Comparison of ENCODE assay signal across 1 cellular context in the genomic region with DNA sequence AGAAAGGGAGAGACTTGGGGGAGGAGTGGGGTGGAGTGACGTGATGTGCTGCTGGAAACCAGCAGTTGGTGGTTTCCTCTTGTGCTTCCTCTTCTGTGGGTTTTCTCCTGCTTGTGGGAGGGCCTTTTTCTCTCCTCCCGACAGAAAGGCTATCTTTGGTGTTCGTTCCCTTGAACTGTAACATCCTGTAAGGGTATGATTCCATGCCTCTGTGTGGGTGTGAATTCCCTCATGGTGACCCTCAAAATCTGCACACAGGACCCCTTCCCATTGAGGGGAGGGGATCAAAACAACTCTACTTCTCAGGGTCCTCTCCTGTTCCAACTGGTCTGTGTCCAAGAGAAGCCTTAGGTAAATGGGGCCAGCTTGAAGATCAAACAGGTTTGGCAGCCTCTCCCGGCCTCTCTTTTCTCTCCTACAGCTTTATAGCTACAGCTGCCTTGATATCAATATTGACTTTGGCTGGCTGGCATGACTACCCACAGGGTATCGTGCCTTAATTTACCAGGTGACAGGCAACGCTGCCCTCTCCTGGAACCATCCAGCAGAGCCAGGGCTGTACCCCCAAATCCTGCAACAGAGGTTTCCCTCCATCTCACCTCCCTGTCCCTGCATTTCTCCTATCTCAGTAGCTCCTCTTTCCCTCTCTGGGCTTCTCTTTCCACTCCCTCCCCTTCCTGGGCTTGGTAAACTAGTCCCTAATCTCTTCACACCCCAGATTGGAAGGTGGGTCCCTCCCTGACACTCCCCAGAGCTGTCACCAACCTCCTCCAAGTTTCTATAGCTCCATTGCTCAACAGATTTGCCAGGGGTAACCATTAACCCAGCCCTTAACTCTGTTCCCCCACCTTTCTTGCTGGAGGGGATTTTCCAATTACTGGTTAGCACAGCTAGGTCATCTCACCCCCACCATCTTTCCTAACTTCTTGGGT.
TF ChIP-seq lines count a peak whose summit lies in the region.

No MANE protein-coding gene starts in this region.

TF ChIP-seq in HepG2, 621 proteins besides CTCF, POLR2A, EP300 and RAD21 (continued from another document and continues in another):
- TF ChIP-seq, protein P1, sequence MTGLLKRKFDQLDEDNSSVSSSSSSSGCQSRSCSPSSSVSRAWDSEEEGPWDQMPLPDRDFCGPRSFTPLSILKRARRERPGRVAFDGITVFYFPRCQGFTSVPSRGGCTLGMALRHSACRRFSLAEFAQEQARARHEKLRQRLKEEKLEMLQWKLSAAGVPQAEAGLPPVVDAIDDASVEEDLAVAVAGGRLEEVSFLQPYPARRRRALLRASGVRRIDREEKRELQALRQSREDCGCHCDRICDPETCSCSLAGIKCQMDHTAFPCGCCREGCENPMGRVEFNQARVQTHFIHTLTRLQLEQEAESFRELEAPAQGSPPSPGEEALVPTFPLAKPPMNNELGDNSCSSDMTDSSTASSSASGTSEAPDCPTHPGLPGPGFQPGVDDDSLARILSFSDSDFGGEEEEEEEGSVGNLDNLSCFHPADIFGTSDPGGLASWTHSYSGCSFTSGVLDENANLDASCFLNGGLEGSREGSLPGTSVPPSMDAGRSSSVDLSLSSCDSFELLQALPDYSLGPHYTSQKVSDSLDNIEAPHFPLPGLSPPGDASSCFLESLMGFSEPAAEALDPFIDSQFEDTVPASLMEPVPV (CRISPR knock-in tag; IDR thresholded peaks at IDR 0.05) = 0 out of 2 replicates have a peak, but pooled peaks have one; percentile 68
- no peak for TF ChIP-seq JUN (CRISPR knock-in tag; IDR thresholded peaks at IDR 0.05)
- TF ChIP-seq ZSCAN9 (CRISPR knock-in tag; IDR thresholded peaks at IDR 0.05; ENCODE audit: borderline replicate concordance) = peak; percentile 98
- TF ChIP-seq ZNF20 (CRISPR knock-in tag; IDR thresholded peaks at IDR 0.05) = no peak
- TF ChIP-seq POLR2G (IDR thresholded peaks at IDR 0.05; ENCODE audit: low read depth, low read length) = peak; percentile 59
- TF ChIP-seq ZZZ3 (CRISPR knock-in tag; IDR thresholded peaks at IDR 0.05; ENCODE audit: borderline replicate concordance) = 0 out of 2 replicates have a peak, but pooled peaks have one; percentile 23
- TF ChIP-seq, protein P2, sequence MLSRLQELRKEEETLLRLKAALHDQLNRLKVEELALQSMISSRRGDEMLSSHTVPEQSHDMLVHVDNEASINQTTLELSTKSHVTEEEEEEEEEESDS (CRISPR knock-in tag; IDR thresholded peaks at IDR 0.05; ENCODE audit: borderline replicate concordance) = peak; percentile 87; the same call in 1 of the 2 replicates
- TF ChIP-seq, protein P3, sequence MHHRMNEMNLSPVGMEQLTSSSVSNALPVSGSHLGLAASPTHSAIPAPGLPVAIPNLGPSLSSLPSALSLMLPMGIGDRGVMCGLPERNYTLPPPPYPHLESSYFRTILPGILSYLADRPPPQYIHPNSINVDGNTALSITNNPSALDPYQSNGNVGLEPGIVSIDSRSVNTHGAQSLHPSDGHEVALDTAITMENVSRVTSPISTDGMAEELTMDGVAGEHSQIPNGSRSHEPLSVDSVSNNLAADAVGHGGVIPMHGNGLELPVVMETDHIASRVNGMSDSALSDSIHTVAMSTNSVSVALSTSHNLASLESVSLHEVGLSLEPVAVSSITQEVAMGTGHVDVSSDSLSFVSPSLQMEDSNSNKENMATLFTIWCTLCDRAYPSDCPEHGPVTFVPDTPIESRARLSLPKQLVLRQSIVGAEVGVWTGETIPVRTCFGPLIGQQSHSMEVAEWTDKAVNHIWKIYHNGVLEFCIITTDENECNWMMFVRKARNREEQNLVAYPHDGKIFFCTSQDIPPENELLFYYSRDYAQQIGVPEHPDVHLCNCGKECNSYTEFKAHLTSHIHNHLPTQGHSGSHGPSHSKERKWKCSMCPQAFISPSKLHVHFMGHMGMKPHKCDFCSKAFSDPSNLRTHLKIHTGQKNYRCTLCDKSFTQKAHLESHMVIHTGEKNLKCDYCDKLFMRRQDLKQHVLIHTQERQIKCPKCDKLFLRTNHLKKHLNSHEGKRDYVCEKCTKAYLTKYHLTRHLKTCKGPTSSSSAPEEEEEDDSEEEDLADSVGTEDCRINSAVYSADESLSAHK (CRISPR knock-in tag; IDR thresholded peaks at IDR 0.05; ENCODE audit: borderline replicate concordance) = peak; percentile 62; the same call in 1 of the 2 replicates
- no peak for TF ChIP-seq ZNF7 (CRISPR knock-in tag; IDR thresholded peaks at IDR 0.05)
- TF ChIP-seq, protein P4, sequence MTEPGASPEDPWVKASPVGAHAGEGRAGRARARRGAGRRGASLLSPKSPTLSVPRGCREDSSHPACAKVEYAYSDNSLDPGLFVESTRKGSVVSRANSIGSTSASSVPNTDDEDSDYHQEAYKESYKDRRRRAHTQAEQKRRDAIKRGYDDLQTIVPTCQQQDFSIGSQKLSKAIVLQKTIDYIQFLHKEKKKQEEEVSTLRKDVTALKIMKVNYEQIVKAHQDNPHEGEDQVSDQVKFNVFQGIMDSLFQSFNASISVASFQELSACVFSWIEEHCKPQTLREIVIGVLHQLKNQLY (CRISPR knock-in tag; IDR thresholded peaks at IDR 0.05) = peak; percentile 80
- TF ChIP-seq IKZF1 (IDR thresholded peaks at IDR 0.05) = no peak
- TF ChIP-seq NONO (IDR thresholded peaks at IDR 0.05) = no peak
- TF ChIP-seq NONO (CRISPR knock-in tag; conservative IDR thresholded peaks at IDR 0.05) = peak; percentile 84
- TF ChIP-seq, protein P5, sequence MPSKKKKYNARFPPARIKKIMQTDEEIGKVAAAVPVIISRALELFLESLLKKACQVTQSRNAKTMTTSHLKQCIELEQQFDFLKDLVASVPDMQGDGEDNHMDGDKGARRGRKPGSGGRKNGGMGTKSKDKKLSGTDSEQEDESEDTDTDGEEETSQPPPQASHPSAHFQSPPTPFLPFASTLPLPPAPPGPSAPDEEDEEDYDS (CRISPR knock-in tag; IDR thresholded peaks at IDR 0.05) = peak; percentile 86
- TF ChIP-seq AGO1 (IDR thresholded peaks at IDR 0.05; ENCODE audit: low read depth, low read length, poor library complexity, severe bottlenecking) = no peak
- TF ChIP-seq ZSCAN20 (CRISPR knock-in tag; IDR thresholded peaks at IDR 0.05; ENCODE audit: borderline replicate concordance) = 0 out of 2 replicates have a peak, but pooled peaks have one; percentile 67
- peak; percentile 45 for TF ChIP-seq GATAD1 (CRISPR knock-in tag; IDR thresholded peaks at IDR 0.05)
- TF ChIP-seq ZNF772 (CRISPR knock-in tag; IDR thresholded peaks at IDR 0.05) = peak; percentile 78
- 0 out of 2 replicates have a peak, but pooled peaks have one; percentile 43 for TF ChIP-seq ZNF616 (CRISPR knock-in tag; IDR thresholded peaks at IDR 0.05; ENCODE audit: low read depth)
- TF ChIP-seq NR3C1 (CRISPR knock-in tag; IDR thresholded peaks at IDR 0.05) = no peak
- TF ChIP-seq SOX5 (CRISPR knock-in tag; IDR thresholded peaks at IDR 0.05; ENCODE audit: borderline replicate concordance) = peak; percentile 84; the same call in 1 of the 2 replicates
- 0 out of 2 replicates have a peak, but pooled peaks have one; percentile 49 for TF ChIP-seq TP53 (CRISPR knock-in tag; conservative IDR thresholded peaks at IDR 0.05)
- TF ChIP-seq, protein P6, sequence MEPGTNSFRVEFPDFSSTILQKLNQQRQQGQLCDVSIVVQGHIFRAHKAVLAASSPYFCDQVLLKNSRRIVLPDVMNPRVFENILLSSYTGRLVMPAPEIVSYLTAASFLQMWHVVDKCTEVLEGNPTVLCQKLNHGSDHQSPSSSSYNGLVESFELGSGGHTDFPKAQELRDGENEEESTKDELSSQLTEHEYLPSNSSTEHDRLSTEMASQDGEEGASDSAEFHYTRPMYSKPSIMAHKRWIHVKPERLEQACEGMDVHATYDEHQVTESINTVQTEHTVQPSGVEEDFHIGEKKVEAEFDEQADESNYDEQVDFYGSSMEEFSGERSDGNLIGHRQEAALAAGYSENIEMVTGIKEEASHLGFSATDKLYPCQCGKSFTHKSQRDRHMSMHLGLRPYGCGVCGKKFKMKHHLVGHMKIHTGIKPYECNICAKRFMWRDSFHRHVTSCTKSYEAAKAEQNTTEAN (CRISPR knock-in tag; conservative IDR thresholded peaks at IDR 0.05) = 0 out of 2 replicates have a peak, but pooled peaks have one; percentile 37
- TF ChIP-seq ZNF558 (CRISPR knock-in tag; IDR thresholded peaks at IDR 0.05; ENCODE audit: borderline replicate concordance) = peak; percentile 83; the same call in 1 of the 2 replicates
- TF ChIP-seq TOPORS (CRISPR knock-in tag; IDR thresholded peaks at IDR 0.05) = no peak
- TF ChIP-seq, protein P7, sequence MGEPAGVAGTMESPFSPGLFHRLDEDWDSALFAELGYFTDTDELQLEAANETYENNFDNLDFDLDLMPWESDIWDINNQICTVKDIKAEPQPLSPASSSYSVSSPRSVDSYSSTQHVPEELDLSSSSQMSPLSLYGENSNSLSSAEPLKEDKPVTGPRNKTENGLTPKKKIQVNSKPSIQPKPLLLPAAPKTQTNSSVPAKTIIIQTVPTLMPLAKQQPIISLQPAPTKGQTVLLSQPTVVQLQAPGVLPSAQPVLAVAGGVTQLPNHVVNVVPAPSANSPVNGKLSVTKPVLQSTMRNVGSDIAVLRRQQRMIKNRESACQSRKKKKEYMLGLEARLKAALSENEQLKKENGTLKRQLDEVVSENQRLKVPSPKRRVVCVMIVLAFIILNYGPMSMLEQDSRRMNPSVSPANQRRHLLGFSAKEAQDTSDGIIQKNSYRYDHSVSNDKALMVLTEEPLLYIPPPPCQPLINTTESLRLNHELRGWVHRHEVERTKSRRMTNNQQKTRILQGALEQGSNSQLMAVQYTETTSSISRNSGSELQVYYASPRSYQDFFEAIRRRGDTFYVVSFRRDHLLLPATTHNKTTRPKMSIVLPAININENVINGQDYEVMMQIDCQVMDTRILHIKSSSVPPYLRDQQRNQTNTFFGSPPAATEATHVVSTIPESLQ (CRISPR knock-in tag; conservative IDR thresholded peaks at IDR 0.05) = no peak
- TF ChIP-seq, protein P8, sequence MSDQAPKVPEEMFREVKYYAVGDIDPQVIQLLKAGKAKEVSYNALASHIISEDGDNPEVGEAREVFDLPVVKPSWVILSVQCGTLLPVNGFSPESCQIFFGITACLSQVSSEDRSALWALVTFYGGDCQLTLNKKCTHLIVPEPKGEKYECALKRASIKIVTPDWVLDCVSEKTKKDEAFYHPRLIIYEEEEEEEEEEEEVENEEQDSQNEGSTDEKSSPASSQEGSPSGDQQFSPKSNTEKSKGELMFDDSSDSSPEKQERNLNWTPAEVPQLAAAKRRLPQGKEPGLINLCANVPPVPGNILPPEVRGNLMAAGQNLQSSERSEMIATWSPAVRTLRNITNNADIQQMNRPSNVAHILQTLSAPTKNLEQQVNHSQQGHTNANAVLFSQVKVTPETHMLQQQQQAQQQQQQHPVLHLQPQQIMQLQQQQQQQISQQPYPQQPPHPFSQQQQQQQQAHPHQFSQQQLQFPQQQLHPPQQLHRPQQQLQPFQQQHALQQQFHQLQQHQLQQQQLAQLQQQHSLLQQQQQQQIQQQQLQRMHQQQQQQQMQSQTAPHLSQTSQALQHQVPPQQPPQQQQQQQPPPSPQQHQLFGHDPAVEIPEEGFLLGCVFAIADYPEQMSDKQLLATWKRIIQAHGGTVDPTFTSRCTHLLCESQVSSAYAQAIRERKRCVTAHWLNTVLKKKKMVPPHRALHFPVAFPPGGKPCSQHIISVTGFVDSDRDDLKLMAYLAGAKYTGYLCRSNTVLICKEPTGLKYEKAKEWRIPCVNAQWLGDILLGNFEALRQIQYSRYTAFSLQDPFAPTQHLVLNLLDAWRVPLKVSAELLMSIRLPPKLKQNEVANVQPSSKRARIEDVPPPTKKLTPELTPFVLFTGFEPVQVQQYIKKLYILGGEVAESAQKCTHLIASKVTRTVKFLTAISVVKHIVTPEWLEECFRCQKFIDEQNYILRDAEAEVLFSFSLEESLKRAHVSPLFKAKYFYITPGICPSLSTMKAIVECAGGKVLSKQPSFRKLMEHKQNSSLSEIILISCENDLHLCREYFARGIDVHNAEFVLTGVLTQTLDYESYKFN (CRISPR knock-in tag; conservative IDR thresholded peaks at IDR 0.05) = peak; percentile 93
- peak; percentile 77; the same call in 1 of the 2 replicates for TF ChIP-seq CAMTA2 (CRISPR knock-in tag; IDR thresholded peaks at IDR 0.05; ENCODE audit: borderline replicate concordance)
- TF ChIP-seq MEIS2 (CRISPR knock-in tag; IDR thresholded peaks at IDR 0.05) = peak; percentile 94
- TF ChIP-seq NPAS2 (CRISPR knock-in tag; IDR thresholded peaks at IDR 0.05; ENCODE audit: borderline replicate concordance) = no peak
